Comparison of ENCODE assay signal across 8 cellular contexts in genomic region chr5:56910123-56910951, GRCh38. TPM values are rescaled to one million over a fixed set of nuclear protein-coding genes. Genes with fewer than 3 reads are reported as not detected.
DNase-seq lines count a peak whose midpoint lies in the region; ATAC-seq, FAIRE-seq and TF ChIP-seq lines count a peak whose summit lies in the region.

No MANE protein-coding gene starts in this region.

- DNase-seq in DMS53 (lab: John Stamatoyannopoulos, UW) (peak; percentile 92), GM20000 (ENCODE audit: low spot score) (peak; percentile 23), RWPE1 (ENCODE audit: low spot score) (peak; percentile 46), body of pancreas (peak in 3 of 4 donors; percentile 49 to 59 (median 49)), keratinocyte (ENCODE audit: low read depth, low spot score) (peak; percentile 11)
- DNase-seq in stimulated activated CD4-positive, alpha-beta T cell treated with anti-CD3 and anti-CD28 coated beads, Interleukin-2, amount 100 ng/mL, for 4 hours (ENCODE audit: low read depth) = peak; percentile 15
- DNase-seq in effector CD4-positive, alpha-beta T cell = no peak

- POLR2A ChIA-PET in RWPE1 (lab: Yijun Ruan, JAX; ENCODE audit: low non-redundant PET) = interaction anchor here (0.6 to 1.1 kb wide), 2 partner anchors 40 to 1716 kb away, joined by 3 to 4 read pairs; no protein-coding TSS in a partner anchor

- H3K9me3 ChIP-seq in body of pancreas = no peaks in the 10 kb centered on the region
- H3K9me3 ChIP-seq in keratinocyte (ENCODE audit: control insufficient read depth, low read depth, low read length) = no peaks in the 10 kb centered on the region

- FAIRE-seq in keratinocyte (lab: Jason Lieb, UNC) = no peak

- no peaks in the 10 kb centered on the region for H4K20me1 ChIP-seq in keratinocyte (ENCODE audit: control insufficient read depth, extremely low read depth, insufficient read depth, low read length)

- H3K79me2 ChIP-seq in keratinocyte (ENCODE audit: control insufficient read depth, insufficient read depth, low read length) = no peaks in the 10 kb centered on the region

- H3K27me3 ChIP-seq in body of pancreas (no peaks in the 10 kb centered on the region), keratinocyte (ENCODE audit: control insufficient read depth, extremely low read depth, insufficient read depth, low read length) (no peaks in the 10 kb centered on the region)

- H3K36me3 ChIP-seq in body of pancreas (replicated peaks in 1 of 2; ENCODE audit: insufficient read depth in 1 of 2, low read depth in 2 of 2) (no peaks in the 10 kb centered on the region), keratinocyte (ENCODE audit: control insufficient read depth in 2 of 2, extremely low read depth in 1 of 2, insufficient read depth in 2 of 2, low read length in 2 of 2) (peaks cover 0 to 2% of the 10 kb centered on the region in 2 experiments)

- H3K9me1 ChIP-seq in keratinocyte (ENCODE audit: control insufficient read depth, extremely low read depth, insufficient read depth, low read length) = no peaks in the 10 kb centered on the region

- peak overlapping the region; percentile 87 for H3K27ac ChIP-seq in RWPE1
- peak overlapping the region; percentile 93 to 99 (median 96) for H3K27ac ChIP-seq in body of pancreas
- H3K27ac ChIP-seq in keratinocyte (ENCODE audit: control insufficient read depth, insufficient read depth, low read length) = peak overlapping the region; percentile 98

- H3K9ac ChIP-seq in keratinocyte (ENCODE audit: control insufficient read depth, extremely low read depth, insufficient read depth, low read length) = peak overlapping the region; percentile 97

- 0 to 1% methylated on average over 32 of the region's 32 CpGs for WGBS in body of pancreas, 2 donors

- dilution Hi-C loops in keratinocyte (cut with MboI; ENCODE audit: extremely low pct_ligation_motif_present, low sequenced_read_pairs) = no loop called here

- TF ChIP-seq CTCF in GM20000 (IDR thresholded peaks at IDR 0.05; ENCODE audit: extremely low read depth, missing control alignments) (no peak), RWPE1 (conservative IDR thresholded peaks at IDR 0.05; ENCODE audit: low read depth) (no peak), body of pancreas (IDR thresholded peaks at IDR 0.05) (no peak), keratinocyte (optimal IDR thresholded peaks at IDR 0.05 in 1 of 3, IDR thresholded peaks at IDR 0.05 in 1 of 3, conservative IDR thresholded peaks at IDR 0.05 in 1 of 3; ENCODE audit: extremely low read depth in 1 of 3, insufficient read depth in 2 of 3, low read length in 3 of 3) (no peak)

- ATAC-seq in HG03558 (IDR thresholded peaks at IDR 0.05; ENCODE audit: extremely low read depth, unreplicated experiment) = peak; percentile 5
- ATAC-seq in body of pancreas = peak; percentile 18

- H3K4me3 ChIP-seq in body of pancreas (peak overlapping the region; percentile 26 to 56), keratinocyte (ENCODE audit: control insufficient read depth in 2 of 3, extremely low read depth in 1 of 3, insufficient read depth in 2 of 3, low read depth in 1 of 3, low read length in 3 of 3) (peak overlapping the region; percentile 41 to 96 (median 91))

- peak overlapping the region; percentile 98 for H2AFZ ChIP-seq in keratinocyte (ENCODE audit: control insufficient read depth, low read length)

- intact Hi-C loops in body of pancreas (cut with DNase I) = no loop called here

- TF ChIP-seq POLR2A in body of pancreas (IDR thresholded peaks at IDR 0.05) = peak in 1 of 3 donors; percentile 95

- H3K4me2 ChIP-seq in keratinocyte (ENCODE audit: control insufficient read depth, extremely low read depth, insufficient read depth, low read depth, low read length) = peak overlapping the region; percentile 97

- H3K4me1 ChIP-seq in body of pancreas (peaks cover 15% of the 10 kb centered on the region), keratinocyte (ENCODE audit: control insufficient read depth, extremely low read depth, insufficient read depth, low read length) (peaks cover 16% of the 10 kb centered on the region)

- CTCF ChIA-PET in RWPE1 (lab: Yijun Ruan, JAX) = interaction anchor here (0.8 to 1.5 kb wide), 2 partner anchors 227 to 367 kb away, joined by 3 to 8 read pairs; no protein-coding TSS in a partner anchor

RNA-seq across cellular contexts. Expression of gene SETD9, which starts 0.9 kb away (rescaled TPM):
- total RNA-seq in body of pancreas = 10 to 100 TPM in 1 of 2 donors, 1 to 10 TPM in 1; 4.6 to 10.1 TPM
- 3.4 to 4.7 TPM (median 3.6 TPM) in 3 replicates for polyA plus RNA-seq in keratinocyte
- polyA plus RNA-seq in keratinocyte (2011; ENCODE audit: low read depth) = 0.67 TPM
- polyA plus RNA-seq in keratinocyte (2011; cell fraction: cytosol; rRNA removed) = 2.5 and 5.4 TPM in 2 replicates
- polyA plus RNA-seq in keratinocyte (2011; cell fraction: nucleus; rRNA removed) = 1.3 and 1.9 TPM in 2 replicates
- polyA plus RNA-seq in keratinocyte (2012; ENCODE audit: low replicate concordance) = 3.1 and 4.1 TPM in 2 replicates
- 0.96 to 2.7 TPM in 2 of 3 replicates, not detected in the other for polyA minus RNA-seq in keratinocyte
- 5.4 TPM for polyA minus RNA-seq in keratinocyte (2011; cell fraction: cytosol; rRNA and poly(A)+ RNA removed)
- not detected in 2 replicates for polyA minus RNA-seq in keratinocyte (2011; cell fraction: nucleus; rRNA and poly(A)+ RNA removed)

RNA-seq across cellular contexts. Expression of gene MIER3, which starts 41.6 kb away (rescaled TPM):
- 10 to 100 TPM in 1 of 2 donors, 1 to 10 TPM in 1; 7.8 to 26.0 TPM for total RNA-seq in body of pancreas
- polyA plus RNA-seq in keratinocyte = 10.2 to 13.3 TPM (median 11.1 TPM) in 3 replicates
- 20.6 TPM for polyA plus RNA-seq in keratinocyte (2011; ENCODE audit: low read depth)
- polyA plus RNA-seq in keratinocyte (2011; cell fraction: cytosol; rRNA removed) = 3.3 and 8.8 TPM in 2 replicates
- 14.7 and 26.8 TPM in 2 replicates for polyA plus RNA-seq in keratinocyte (2011; cell fraction: nucleus; rRNA removed)
- polyA plus RNA-seq in keratinocyte (2012; ENCODE audit: low replicate concordance) = 6.3 and 7.6 TPM in 2 replicates
- 5.2 to 22.6 TPM (median 17.2 TPM) in 3 replicates for polyA minus RNA-seq in keratinocyte
- 10.0 TPM for polyA minus RNA-seq in keratinocyte (2011; cell fraction: cytosol; rRNA and poly(A)+ RNA removed)
- 12.7 and 22.7 TPM in 2 replicates for polyA minus RNA-seq in keratinocyte (2011; cell fraction: nucleus; rRNA and poly(A)+ RNA removed)
